ENCODE assay signal across 8 cellular contexts in genomic region chr10:72249176-72249862, GRCh38. TPM values are rescaled to one million over a fixed set of nuclear protein-coding genes. Genes with fewer than 3 reads are reported as not detected.
DNase-seq lines count a peak whose midpoint lies in the region; ATAC-seq and TF ChIP-seq lines count a peak whose summit lies in the region.
"Not testable (repeated sequence)": the region's sequence is repeated elsewhere in the genome, so short reads cannot be mapped to it uniquely, and the experiment has no call there.

No MANE protein-coding gene starts in this region.

- not testable (repeated sequence) for H4K20me1 ChIP-seq in OCI-LY3 (ENCODE audit: insufficient read depth, low read length)

- not testable (repeated sequence) for H3K27me3 Mint-ChIP-seq in activated naive CD4-positive, alpha-beta T cell treated with anti-CD3 and anti-CD28 coated beads for 36 hours (ENCODE audit: low read depth); effector memory CD8-positive, alpha-beta T cell

- H3K27ac ChIP-seq in OCI-LY3 (ENCODE audit: low read length), result peak overlapping the region; percentile 87
- peak overlapping the region; percentile 92 for H3K27ac ChIP-seq in lower lobe of right lung
- H3K27ac ChIP-seq in sigmoid colon, result peak overlapping the region; percentile 91 to 95 (median 91)
- H3K27ac ChIP-seq in upper lobe of left lung, result peak overlapping the region; percentile 88 to 94 (median 90)

- peak overlapping the region; percentile 92 for H3K27ac Mint-ChIP-seq in activated naive CD4-positive, alpha-beta T cell treated with anti-CD3 and anti-CD28 coated beads for 36 hours
- peak overlapping the region; percentile 87 to 88 for H3K27ac Mint-ChIP-seq in effector memory CD8-positive, alpha-beta T cell

- not testable (repeated sequence) for DNase-seq in HEK293T (ENCODE audit: extremely low spot score); activated naive CD4-positive, alpha-beta T cell treated with anti-CD3 and anti-CD28 coated beads for 36 hours; effector memory CD8-positive, alpha-beta T cell; sigmoid colon; upper lobe of left lung
- peak; percentile 48 for DNase-seq in lower lobe of right lung

- H3K4me1 Mint-ChIP-seq in activated naive CD4-positive, alpha-beta T cell treated with anti-CD3 and anti-CD28 coated beads for 36 hours (ENCODE audit: low read depth), result peaks cover 75% of the 10 kb centered on the region
- peaks cover 56 to 57% of the 10 kb centered on the region in 2 donors for H3K4me1 Mint-ChIP-seq in effector memory CD8-positive, alpha-beta T cell (ENCODE audit: low read depth in 2 of 2)

- H3K4me2 ChIP-seq in OCI-LY3 (ENCODE audit: low read length), result peak overlapping the region; percentile 90

- POLR2A ChIA-PET in HEK293T (lab: Yijun Ruan, JAX), result interaction anchor here (4.8 kb wide), 1 partner anchor 26 kb away, joined by 66 read pairs; the partner anchor contains the start of gene DDIT4

- not testable (repeated sequence) for H3K9me3 ChIP-seq in OCI-LY3 (ENCODE audit: insufficient read depth, low read length); lower lobe of right lung; sigmoid colon; upper lobe of left lung

- not testable (repeated sequence) for H3K9me3 Mint-ChIP-seq in activated naive CD4-positive, alpha-beta T cell treated with anti-CD3 and anti-CD28 coated beads for 36 hours; effector memory CD8-positive, alpha-beta T cell

- TF ChIP-seq EP300 in sigmoid colon (IDR thresholded peaks at IDR 0.05); upper lobe of left lung (IDR thresholded peaks at IDR 0.05): not testable (repeated sequence)

- not testable (repeated sequence) for H3K27me3 ChIP-seq in OCI-LY3 (ENCODE audit: low read depth, low read length); lower lobe of right lung (ENCODE audit: low read depth); sigmoid colon; upper lobe of left lung

- TF ChIP-seq POLR2A in sigmoid colon (IDR thresholded peaks at IDR 0.05); upper lobe of left lung (IDR thresholded peaks at IDR 0.05): not testable (repeated sequence)

- not testable (repeated sequence) for H3K79me2 ChIP-seq in OCI-LY3 (ENCODE audit: low read length)

- WGBS in sigmoid colon, 2 donors, result 78 to 89% methylated on average over 17 of the region's 17 CpGs
- WGBS in upper lobe of left lung, 2 donors, result 83 to 85% methylated on average over 17 of the region's 17 CpGs

- peak overlapping the region; percentile 77; the same call in 1 of the 2 replicates for H2AFZ ChIP-seq in OCI-LY3 (ENCODE audit: low read depth, low read length)

- CTCF ChIA-PET in HEK293T (lab: Yijun Ruan, JAX), result interaction anchor here (0.6 kb wide), 1 partner anchor 56 kb away, joined by 4 read pairs; no protein-coding TSS in a partner anchor
- CTCF ChIA-PET in activated naive CD4-positive, alpha-beta T cell treated with anti-CD3 and anti-CD28 coated beads for 36 hours (lab: Charles Lee), result not testable (repeated sequence)

- TF ChIP-seq CTCF in OCI-LY3 (IDR thresholded peaks at IDR 0.05; ENCODE audit: low read depth, low read length); lower lobe of right lung (IDR thresholded peaks at IDR 0.05); sigmoid colon (IDR thresholded peaks at IDR 0.05); upper lobe of left lung (IDR thresholded peaks at IDR 0.05): not testable (repeated sequence)

- intact Hi-C loops in activated naive CD4-positive, alpha-beta T cell treated with anti-CD3 and anti-CD28 coated beads for 36 hours (cut with micrococcal nuclease); lower lobe of right lung (cut with DNase I): not testable (repeated sequence)
- intact Hi-C loops in sigmoid colon (cut with DNase I), result loop anchor here (2.0 kb wide), 1 partner anchor 23 kb away; the partner anchor contains the start of gene DDIT4

- H3K36me3 ChIP-seq in OCI-LY3 (replicated peaks; ENCODE audit: low read depth, low read length); lower lobe of right lung; sigmoid colon; upper lobe of left lung: not testable (repeated sequence)

- peak overlapping the region; percentile 61 for H3K9ac ChIP-seq in OCI-LY3 (ENCODE audit: low read length)

- H3K4me1 ChIP-seq in OCI-LY3 (ENCODE audit: low read length) (peaks cover 27% of the 10 kb centered on the region), lower lobe of right lung (peaks cover 93% of the 10 kb centered on the region), sigmoid colon (peaks cover 0 to 98% (median 90%) of the 10 kb centered on the region in 4 donors), upper lobe of left lung (peaks cover 80 to 96% (median 91%) of the 10 kb centered on the region in 4 donors)

- peak overlapping the region; percentile 71 for H3K4me3 ChIP-seq in OCI-LY3 (ENCODE audit: low read length)
- H3K4me3 ChIP-seq in lower lobe of right lung, result peak overlapping the region; percentile 25
- H3K4me3 ChIP-seq in sigmoid colon, result peak overlapping the region in 1 of 4 donors; percentile 15
- H3K4me3 ChIP-seq in upper lobe of left lung, result not testable (repeated sequence)

- peak; percentile 12 for ATAC-seq in GM18498 (IDR thresholded peaks at IDR 0.05; ENCODE audit: unreplicated experiment)
- ATAC-seq in effector memory CD8-positive, alpha-beta T cell (replicated peaks); lower lobe of right lung; upper lobe of left lung (ENCODE audit: low FRiP score in 2 of 2): not testable (repeated sequence)

- not testable (repeated sequence) for H3K36me3 Mint-ChIP-seq in activated naive CD4-positive, alpha-beta T cell treated with anti-CD3 and anti-CD28 coated beads for 36 hours (ENCODE audit: low read depth)
- peaks cover 14% of the 10 kb centered on the region for H3K36me3 Mint-ChIP-seq in effector memory CD8-positive, alpha-beta T cell (ENCODE audit: insufficient read depth)

- peak overlapping the region; percentile 75 for H3K4me3 Mint-ChIP-seq in activated naive CD4-positive, alpha-beta T cell treated with anti-CD3 and anti-CD28 coated beads for 36 hours
- peak overlapping the region; percentile 77 to 80 for H3K4me3 Mint-ChIP-seq in effector memory CD8-positive, alpha-beta T cell

TF ChIP-seq in HEK293T, 16 proteins besides CTCF, POLR2A, EP300 and RAD21:
- 0 out of 2 replicates have a peak, but pooled peaks have one; percentile 52 for TF ChIP-seq HDGF (IDR thresholded peaks at IDR 0.05; ENCODE audit: borderline replicate concordance)

RNA-seq across cellular contexts. Expression of gene DDIT4, which starts 24.4 kb away (rescaled TPM):
- 100 to 1,000 TPM; 684 to 689 TPM for total RNA-seq in activated naive CD4-positive, alpha-beta T cell treated with anti-CD3 and anti-CD28 coated beads for 36 hours
- total RNA-seq in lower lobe of right lung, result 161 TPM
- total RNA-seq in sigmoid colon, result 100 to 1,000 TPM in 2 of 4 donors, 10 to 100 TPM in 2; 77.2 to 202 (median 133) TPM
- polyA plus RNA-seq in sigmoid colon, result 100 to 1,000 TPM in 1 of 3 donors, 10 to 100 TPM in 2; 71.5 to 413 (median 85.3) TPM
- 100 to 1,000 TPM in 5 of 6 donors, 10 to 100 TPM in 1; 81.0 to 218 (median 151) TPM for total RNA-seq in upper lobe of left lung

RNA-seq across cellular contexts. Expression of gene ASCC1, which starts 33.2 kb away (rescaled TPM):
- 10 to 100 TPM; 61.6 to 68.5 TPM for total RNA-seq in activated naive CD4-positive, alpha-beta T cell treated with anti-CD3 and anti-CD28 coated beads for 36 hours
- 23.9 TPM for total RNA-seq in lower lobe of right lung
- total RNA-seq in sigmoid colon, result 10 to 100 TPM; 21.0 to 53.7 (median 37.1) TPM
- polyA plus RNA-seq in sigmoid colon, result 10 to 100 TPM; 15.3 to 21.5 (median 15.6) TPM
- 10 to 100 TPM; 20.4 to 40.7 (median 24.4) TPM for total RNA-seq in upper lobe of left lung

RNA-seq across cellular contexts. Expression of gene ANAPC16, which starts 33.5 kb away (rescaled TPM):
- total RNA-seq in activated naive CD4-positive, alpha-beta T cell treated with anti-CD3 and anti-CD28 coated beads for 36 hours, result 100 to 1,000 TPM; 127 to 128 TPM
- total RNA-seq in lower lobe of right lung (113 TPM), sigmoid colon (100 to 1,000 TPM in 3 of 4 donors, 10 to 100 TPM in 1; 80.0 to 228 (median 157) TPM), upper lobe of left lung (100 to 1,000 TPM in 1 of 6 donors, 10 to 100 TPM in 5; 34.6 to 110 (median 92.6) TPM)
- 100 to 1,000 TPM; 107 to 203 (median 198) TPM for polyA plus RNA-seq in sigmoid colon
